10 cellular contexts compared by ENCODE assay signal in genomic region chr11:76578655-76579046, GRCh38.
A peak's percentile ranks its signal among the peaks of the same experiment; 100 is the strongest.
DNase-seq lines count a peak whose midpoint lies in the region; ATAC-seq, FAIRE-seq and TF ChIP-seq lines count a peak whose summit lies in the region.
"Had no signal": no experiment of that assay in that cellular context is flagged by ENCODE, and none has a peak within 500 bp of the region (broad histone marks: within the 10 kb centered on the region; RNA-seq: fewer than 3 reads in every experiment).

No MANE protein-coding gene starts in this region.

- 35 to 55% (median 42%) methylated on average over 10 of the region's 10 CpGs for WGBS in adrenal gland, 4 donors

- peaks cover 5% of the 10 kb centered on the region for H3K9me3 Mint-ChIP-seq in type B pancreatic cell

- TF ChIP-seq CTCF in adrenal gland (IDR thresholded peaks at IDR 0.05), result no peak
- no peak for TF ChIP-seq CTCF in type B pancreatic cell (conservative IDR thresholded peaks at IDR 0.05)

- intact Hi-C loops in adrenal gland (cut with DNase I), result no loop called here

- DNase-seq in adrenal gland, result peak; percentile 66 to 91 (median 80)
- peak; percentile 85 for DNase-seq in foreskin melanocyte
- no peak for DNase-seq in type B pancreatic cell (ENCODE audit: extremely low spot score, unreplicated experiment)
- no peak for DNase-seq in middle frontal gyrus (ENCODE audit: extremely low spot score, low spot score)
- DNase-seq in RCC 7860 (ENCODE audit: low spot score), result no peak
- DNase-seq in NCI-H774 (lab: John Stamatoyannopoulos, UW), result no peak
- DNase-seq: small intestine; stimulated activated naive CD8-positive, alpha-beta T cell treated with anti-CD3 and anti-CD28 coated beads, Interleukin-15, Interleukin-2, amounts not matched to agents 100 U/mL and 50 U/mL, for 24 hours had no signal

- H3K27me3 Mint-ChIP-seq in type B pancreatic cell, result no peaks in the 10 kb centered on the region

- ATAC-seq in GM19395 (IDR thresholded peaks at IDR 0.05; ENCODE audit: unreplicated experiment), result no peak
- ATAC-seq: stimulated activated naive CD8-positive, alpha-beta T cell treated with anti-CD3 and anti-CD28 coated beads, Interleukin-15, Interleukin-2, amounts not matched to agents 100 U/mL and 50 U/mL, for 24 hours had no signal

- H3K9me3 ChIP-seq in adrenal gland (replicated peaks in 1 of 3), result no peaks in the 10 kb centered on the region
- H3K9me3 ChIP-seq in muscle layer of duodenum (ENCODE audit: control insufficient read depth in 1 of 2, low read length in 2 of 2), result no peaks in the 10 kb centered on the region

- no peaks in the 10 kb centered on the region for H3K36me3 Mint-ChIP-seq in type B pancreatic cell

- TF ChIP-seq POLR2A in adrenal gland (IDR thresholded peaks at IDR 0.05), result no peak

- peak overlapping the region; percentile 80 for H3K27ac Mint-ChIP-seq in type B pancreatic cell

- H3K36me3 ChIP-seq in adrenal gland (replicated peaks in 1 of 2), result no peaks in the 10 kb centered on the region
- H3K36me3 ChIP-seq in muscle layer of duodenum (ENCODE audit: control insufficient read depth in 1 of 2, insufficient read depth in 2 of 2, low read length in 2 of 2), result no peaks in the 10 kb centered on the region

- H3K4me3 ChIP-seq in adrenal gland (no peak overlapping the region), muscle layer of duodenum (ENCODE audit: low read depth in 1 of 2, low read length in 2 of 2) (no peak overlapping the region)

- H3K4me1 Mint-ChIP-seq in type B pancreatic cell (ENCODE audit: unreplicated experiment), result peaks cover 16% of the 10 kb centered on the region

- no peak for FAIRE-seq in RCC 7860 (lab: Jason Lieb, UNC)
- FAIRE-seq: small intestine had no signal

- peak overlapping the region in 4 of 5 donors; percentile 55 to 96 (median 74) for H3K27ac ChIP-seq in adrenal gland
- peak overlapping the region; percentile 32 for H3K27ac ChIP-seq in muscle layer of duodenum (ENCODE audit: low read length)

- H3K27me3 ChIP-seq in adrenal gland (no peaks in the 10 kb centered on the region), muscle layer of duodenum (ENCODE audit: low read depth, low read length) (no peaks in the 10 kb centered on the region)

- peaks cover 4 to 24% of the 10 kb centered on the region in 2 donors for H3K4me1 ChIP-seq in adrenal gland (replicated peaks in 1 of 2)
- peaks cover 5 to 20% of the 10 kb centered on the region in 2 donors for H3K4me1 ChIP-seq in muscle layer of duodenum (ENCODE audit: control insufficient read depth in 1 of 2, insufficient read depth in 2 of 2, low read length in 2 of 2)

- peak overlapping the region; percentile 29 for H3K4me3 Mint-ChIP-seq in type B pancreatic cell

Comparison
In these comparisons a context has a peak if more than half of its experiments do, and no peak if none do; other contexts are left out.
1. DNase-seq: peak in adrenal gland (7 of 7) and foreskin melanocyte (single experiment); none in type B pancreatic cell (single experiment), middle frontal gyrus (single experiment), RCC 7860 (single experiment) and NCI-H774 (single experiment).